Comparison of ENCODE assay signal across 1 cellular context in genomic region chr3:50292924-50293801, GRCh38.
TF ChIP-seq lines count a peak whose summit lies in the region.

No MANE protein-coding gene starts in this region.

TF ChIP-seq in HCT116, 20 proteins besides CTCF, POLR2A, EP300 and RAD21 (continued from another document):
- TF ChIP-seq ATF3 (IDR thresholded peaks at IDR 0.05): no peak
